In the genomic region with DNA sequence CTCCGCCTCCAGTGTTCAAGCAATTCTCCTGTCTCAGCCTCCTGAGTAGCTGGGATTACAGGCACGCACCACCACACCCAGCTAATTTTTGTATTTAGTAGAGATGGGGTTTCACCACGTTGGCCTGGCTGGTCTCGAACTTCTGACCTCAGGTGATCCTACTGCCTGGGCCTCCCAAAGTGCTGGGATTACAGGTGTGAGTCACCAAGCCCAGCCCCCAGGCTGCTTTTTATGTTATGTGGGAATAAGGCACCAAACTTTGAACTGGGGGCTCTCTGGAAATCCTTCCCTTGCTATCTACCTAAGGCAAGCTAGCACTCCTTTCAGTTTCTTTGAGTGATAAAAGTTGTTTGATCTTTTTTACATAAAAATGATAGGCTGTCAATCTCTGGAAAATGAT, we compare ENCODE assay signal across 8 cellular contexts.
DNase-seq lines count a peak whose midpoint lies in the region; ATAC-seq and TF ChIP-seq lines count a peak whose summit lies in the region.
"Not testable (repeated sequence)": the region's sequence is repeated elsewhere in the genome, so short reads cannot be mapped to it uniquely, and the experiment has no call there.

No MANE protein-coding gene starts in this region.

- H3K27ac Mint-ChIP-seq in T-helper 17 cell = peak overlapping the region; percentile 27
- peak overlapping the region; percentile 28 for H3K27ac Mint-ChIP-seq in activated T-helper 17 cell treated with anti-CD3 and anti-CD28 coated beads, Interleukin-2, amount 50 U/mL, for 72 hours
- H3K27ac Mint-ChIP-seq in nephron progenitor cell = peak overlapping the region; percentile 38
- H3K27ac Mint-ChIP-seq in stimulated activated naive CD8-positive, alpha-beta T cell treated with anti-CD3 and anti-CD28 coated beads, Interleukin-15, Interleukin-2, amounts not matched to agents 100 ng/mL and 50 ng/mL, for 24 hours = peak overlapping the region; percentile 19

- peaks cover 25% of the 10 kb centered on the region for H3K4me1 Mint-ChIP-seq in T-helper 17 cell
- peaks cover 32% of the 10 kb centered on the region for H3K4me1 Mint-ChIP-seq in activated T-helper 17 cell treated with anti-CD3 and anti-CD28 coated beads, Interleukin-2, amount 50 U/mL, for 72 hours
- H3K4me1 Mint-ChIP-seq in nephron progenitor cell = peaks cover 23% of the 10 kb centered on the region
- peaks cover 78% of the 10 kb centered on the region for H3K4me1 Mint-ChIP-seq in stimulated activated naive CD8-positive, alpha-beta T cell treated with anti-CD3 and anti-CD28 coated beads, Interleukin-15, Interleukin-2, amounts not matched to agents 100 ng/mL and 50 ng/mL, for 24 hours (ENCODE audit: low read depth)

- peak overlapping the region in 3 of 11 experiments; percentile 1 to 26 (median 25); a peak in 1 of 22 replicates for H3K27ac ChIP-seq in BLaER1 treated with 17β-estradiol and CSF1 and Interleukin-3, amounts not matched to agents 10 nM and 100 nM
- H3K27ac ChIP-seq in DND-41 (ENCODE audit: low read length) (peak overlapping the region; percentile 42; the same call in 1 of the 2 replicates), coronary artery (peak overlapping the region; percentile 11 to 15), liver (ENCODE audit: low read depth in 1 of 2, low read length in 2 of 2) (peak overlapping the region; percentile 79 to 95)

- H3K4me2 ChIP-seq in BLaER1 treated with 17β-estradiol and CSF1 and Interleukin-3, amounts not matched to agents 10 nM and 100 nM = peak overlapping the region in 9 of 11 experiments; percentile 10 to 76 (median 30); a peak in 15 of 22 replicates
- H3K4me2 ChIP-seq in DND-41 (ENCODE audit: insufficient read depth, low read length) = not testable (repeated sequence)

- TF ChIP-seq RAD21 in liver (IDR thresholded peaks at IDR 0.05) = not testable (repeated sequence)

- not testable (repeated sequence) for H3K36me3 Mint-ChIP-seq in T-helper 17 cell (ENCODE audit: low read depth)
- H3K36me3 Mint-ChIP-seq in activated T-helper 17 cell treated with anti-CD3 and anti-CD28 coated beads, Interleukin-2, amount 50 U/mL, for 72 hours (ENCODE audit: low read depth) = peaks cover 78% of the 10 kb centered on the region
- H3K36me3 Mint-ChIP-seq in nephron progenitor cell (ENCODE audit: low read depth) = peaks cover 35% of the 10 kb centered on the region
- peaks cover 68% of the 10 kb centered on the region for H3K36me3 Mint-ChIP-seq in stimulated activated naive CD8-positive, alpha-beta T cell treated with anti-CD3 and anti-CD28 coated beads, Interleukin-15, Interleukin-2, amounts not matched to agents 100 ng/mL and 50 ng/mL, for 24 hours (ENCODE audit: low read depth)

- peaks cover 13 to 99% (median 81%) of the 10 kb centered on the region in 10 experiments for H3K4me1 ChIP-seq in BLaER1 treated with 17β-estradiol and CSF1 and Interleukin-3, amounts not matched to agents 10 nM and 100 nM
- H3K4me1 ChIP-seq in DND-41 (ENCODE audit: insufficient read depth, low read length) = peaks cover 40% of the 10 kb centered on the region
- peaks cover 8 to 43% (median 36%) of the 10 kb centered on the region in 4 donors for H3K4me1 ChIP-seq in liver (ENCODE audit: control insufficient read depth in 4 of 4, insufficient read depth in 4 of 4, low read length in 3 of 4)

- H3K9ac ChIP-seq in BLaER1 treated with 17β-estradiol and CSF1 and Interleukin-3, amounts not matched to agents 10 nM and 100 nM = 0 out of 22 replicates have a peak overlapping the region, but pooled peaks of 1 of the 11 experiments have one; percentile 18
- H3K9ac ChIP-seq in DND-41 (ENCODE audit: low read depth, low read length) = not testable (repeated sequence)
- H3K9ac ChIP-seq in liver (ENCODE audit: low read depth in 1 of 2, low read length in 2 of 2) = peak overlapping the region in 1 of 2 donors; percentile 97

- not testable (repeated sequence) for DNase-seq in DND-41; T-helper 17 cell; coronary artery (ENCODE audit: low spot score); nephron progenitor cell

- H3K36me3 ChIP-seq in BLaER1 treated with 17β-estradiol and CSF1 and Interleukin-3, amounts not matched to agents 10 nM and 100 nM = peaks cover 21 to 100% (median 79%) of the 10 kb centered on the region in 11 experiments; a peak in 21 of 22 replicates
- peaks cover 97% of the 10 kb centered on the region for H3K36me3 ChIP-seq in DND-41 (ENCODE audit: insufficient read depth, low read length)
- H3K36me3 ChIP-seq in liver (ENCODE audit: control insufficient read depth in 4 of 4, insufficient read depth in 3 of 4, low read depth in 1 of 4, low read length in 3 of 4) = not testable (repeated sequence)

- H3K9me3 ChIP-seq in BLaER1 treated with 17β-estradiol and CSF1 and Interleukin-3, amounts not matched to agents 10 nM and 100 nM (replicated peaks in 1 of 11); DND-41 (ENCODE audit: insufficient read depth, low read length, severe bottlenecking); T-helper 17 cell (ENCODE audit: control insufficient read depth, low read length, poor library complexity, severe bottlenecking); liver (ENCODE audit: control insufficient read depth in 4 of 4, low read length in 3 of 4): not testable (repeated sequence)

- WGBS in liver = 46% methylated on average over 4 of the region's 4 CpGs

- not testable (repeated sequence) for ATAC-seq in DND-41 (ENCODE audit: insufficient read depth, low read depth); T-helper 17 cell; activated T-helper 17 cell treated with anti-CD3 and anti-CD28 coated beads, Interleukin-2, amount 50 U/mL, for 72 hours (replicated peaks)

- not testable (repeated sequence) for H3K4me3 ChIP-seq in BLaER1 treated with 17β-estradiol and CSF1 and Interleukin-3, amounts not matched to agents 10 nM and 100 nM; DND-41 (ENCODE audit: low read depth in 1 of 2, low read length in 2 of 2); coronary artery
- peak overlapping the region in 1 of 3 donors; percentile 14 for H3K4me3 ChIP-seq in liver (ENCODE audit: low read depth in 1 of 3, low read length in 3 of 3)

- H3K9me3 Mint-ChIP-seq in activated T-helper 17 cell treated with anti-CD3 and anti-CD28 coated beads, Interleukin-2, amount 50 U/mL, for 72 hours; nephron progenitor cell; stimulated activated naive CD8-positive, alpha-beta T cell treated with anti-CD3 and anti-CD28 coated beads, Interleukin-15, Interleukin-2, amounts not matched to agents 100 ng/mL and 50 ng/mL, for 24 hours: not testable (repeated sequence)

- H3K4me3 Mint-ChIP-seq in T-helper 17 cell; activated T-helper 17 cell treated with anti-CD3 and anti-CD28 coated beads, Interleukin-2, amount 50 U/mL, for 72 hours; nephron progenitor cell; stimulated activated naive CD8-positive, alpha-beta T cell treated with anti-CD3 and anti-CD28 coated beads, Interleukin-15, Interleukin-2, amounts not matched to agents 100 ng/mL and 50 ng/mL, for 24 hours: not testable (repeated sequence)

- not testable (repeated sequence) for H2AFZ ChIP-seq in DND-41 (ENCODE audit: low read depth, low read length)

- not testable (repeated sequence) for H3K27me3 ChIP-seq in BLaER1 treated with 17β-estradiol and CSF1 and Interleukin-3, amounts not matched to agents 10 nM and 100 nM; DND-41 (ENCODE audit: insufficient read depth, low read length, poor library complexity); liver (ENCODE audit: control insufficient read depth in 4 of 4, insufficient read depth in 4 of 4, low read length in 3 of 4)

- H3K79me2 ChIP-seq in DND-41 (ENCODE audit: insufficient read depth, low read length) = peaks cover 99% of the 10 kb centered on the region

- not testable (repeated sequence) for H3K27me3 Mint-ChIP-seq in T-helper 17 cell; activated T-helper 17 cell treated with anti-CD3 and anti-CD28 coated beads, Interleukin-2, amount 50 U/mL, for 72 hours; nephron progenitor cell (ENCODE audit: low read depth, poor library complexity); stimulated activated naive CD8-positive, alpha-beta T cell treated with anti-CD3 and anti-CD28 coated beads, Interleukin-15, Interleukin-2, amounts not matched to agents 100 ng/mL and 50 ng/mL, for 24 hours

- peaks cover 0 to 89% (median 51%) of the 10 kb centered on the region in 11 experiments; a peak in 16 of 22 replicates for H4K20me1 ChIP-seq in BLaER1 treated with 17β-estradiol and CSF1 and Interleukin-3, amounts not matched to agents 10 nM and 100 nM
- H4K20me1 ChIP-seq in DND-41 (ENCODE audit: insufficient read depth, low read length) = peaks cover 71% of the 10 kb centered on the region

- TF ChIP-seq CTCF in DND-41 (IDR thresholded peaks at IDR 0.05; ENCODE audit: borderline replicate concordance, extremely low read depth, low read length, poor library complexity, severe bottlenecking); coronary artery (IDR thresholded peaks at IDR 0.05); liver (IDR thresholded peaks at IDR 0.05; ENCODE audit: low read depth, low read length, missing input control); nephron progenitor cell (IDR thresholded peaks at IDR 0.05): not testable (repeated sequence)
